In the genomic region with DNA sequence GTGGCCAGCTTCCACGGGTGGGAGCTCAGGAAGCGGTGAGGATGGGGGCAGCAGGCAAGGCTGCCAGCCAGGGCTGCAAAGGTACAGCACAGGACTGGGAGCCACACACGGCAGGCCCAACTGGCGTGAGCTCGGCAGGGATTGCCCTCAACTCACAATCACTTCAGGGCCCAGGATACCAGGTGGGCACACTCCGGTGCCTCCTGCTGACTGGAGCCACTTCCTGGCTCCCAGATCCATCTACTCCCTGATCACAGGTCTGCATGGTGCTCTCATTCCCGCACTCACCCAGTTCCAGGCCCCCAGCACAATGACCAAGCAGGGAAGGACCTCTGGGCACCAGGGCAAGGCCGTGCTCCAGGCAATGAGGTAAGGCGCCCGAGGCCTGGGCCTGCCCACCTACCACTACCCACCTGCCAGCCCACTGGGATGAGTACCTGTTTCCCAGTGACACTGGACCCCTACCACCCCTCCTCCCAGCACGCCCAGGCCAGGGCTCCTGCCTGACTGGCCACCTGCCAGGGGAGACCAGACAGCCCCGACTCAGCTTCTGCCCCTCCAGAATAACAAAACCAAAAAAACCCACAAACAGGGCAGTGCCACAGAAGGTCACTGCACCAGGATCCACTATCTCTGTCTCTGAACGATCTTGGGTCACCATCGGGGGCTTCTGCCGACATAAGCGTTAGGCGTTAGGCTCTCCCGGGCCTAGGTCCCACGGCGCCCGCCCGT, we compare ENCODE assay signal across 14 cellular contexts. TPM values are rescaled to one million over a fixed set of nuclear protein-coding genes. Genes with fewer than 3 reads are reported as not detected.
DNase-seq lines count a peak whose midpoint lies in the region; ATAC-seq, FAIRE-seq and TF ChIP-seq lines count a peak whose summit lies in the region.
"Had no signal": no experiment of that assay in that cellular context is flagged by ENCODE, and none has a peak within 500 bp of the region (broad histone marks: within the 10 kb centered on the region; RNA-seq: fewer than 3 reads in every experiment).

No MANE protein-coding gene starts in this region.

- TF ChIP-seq CTCF in HepG2 (CRISPR knock-in tag; IDR thresholded peaks at IDR 0.05) (no peak), right lobe of liver (IDR thresholded peaks at IDR 0.05) (no peak), esophagus squamous epithelium (IDR thresholded peaks at IDR 0.05) (no peak)

- ATAC-seq in HepG2 (no peak), right lobe of liver (no peak), HG03439 (IDR thresholded peaks at IDR 0.05; ENCODE audit: unreplicated experiment) (no peak)

- no peak for TF ChIP-seq EP300 in HepG2 (IDR thresholded peaks at IDR 0.05; ENCODE audit: low read depth in 2 of 2, low read length in 2 of 2)
- TF ChIP-seq EP300 in HepG2 (CRISPR knock-in tag; IDR thresholded peaks at IDR 0.05; ENCODE audit: borderline replicate concordance), result no peak

- in situ Hi-C loops in HepG2 (cut with HindIII; ENCODE audit: extremely low pct_ligation_motif_present, low pct_unique_long_range_greater_than_20kb), result no loop called here

- no peak for TF ChIP-seq RAD21 in HepG2 (CRISPR knock-in tag; IDR thresholded peaks at IDR 0.05)

- intact Hi-C loops in HepG2 (cut with micrococcal nuclease; ENCODE audit: unreplicated experiment) (no loop called here), right lobe of liver (cut with DNase I) (no loop called here), esophagus squamous epithelium (cut with DNase I) (loop anchor here (5.0 kb wide), 1 partner anchor 74 kb away; no protein-coding TSS in a partner anchor)

- no peaks in the 10 kb centered on the region for H3K9me3 ChIP-seq in HepG2 (ENCODE audit: low read length)
- no peaks in the 10 kb centered on the region for H3K9me3 ChIP-seq in right lobe of liver
- 0 out of 2 replicates have a peak, but pooled peaks cover 2% of the 10 kb centered on the region for H3K9me3 ChIP-seq in SJSA1 (replicated peaks)
- H3K9me3 ChIP-seq in esophagus squamous epithelium, result no peaks in the 10 kb centered on the region

- DNase-seq in HepG2 (ENCODE audit: low spot score), result no peak
- no peak for DNase-seq in right lobe of liver
- peak in 1 of 2 experiments; percentile 42 for DNase-seq in SJSA1 (ENCODE audit: low read depth in 1 of 2, low spot score in 2 of 2)
- DNase-seq in esophagus squamous epithelium (lab: John Stamatoyannopoulos, UW), result no peak
- no peak for DNase-seq in NCI-H1417 treated with DMSO at 0.1 percent for 48 hours (lab: John Stamatoyannopoulos, UW)
- DNase-seq in NCI-H187 (lab: John Stamatoyannopoulos, UW), result no peak
- DNase-seq: activated CD4-positive, CD25-positive, alpha-beta regulatory T cell treated with anti-CD3 and anti-CD28 coated beads, Interleukin-2, amount 50 U/mL, for 72 hours; amygdala; kidney glomerular epithelial cell; NCI-H187 treated with DMSO at 0.1 percent for 48 hours had no signal

- no peaks in the 10 kb centered on the region; the same call in 1 of the 2 replicates for H4K20me1 ChIP-seq in HepG2 (ENCODE audit: insufficient read depth, low read length)

- no peak overlapping the region for H3K27ac ChIP-seq in HepG2 (ENCODE audit: extremely low read length, insufficient read depth, low read length)
- no peak overlapping the region for H3K27ac ChIP-seq in right lobe of liver
- H3K27ac ChIP-seq in SJSA1, result peak overlapping the region; percentile 64
- H3K27ac ChIP-seq in esophagus squamous epithelium, result peak overlapping the region; percentile 54 to 78 (median 67)
- H3K27ac ChIP-seq in urinary bladder (ENCODE audit: low read depth), result peak overlapping the region; percentile 25

- POLR2A ChIA-PET in HepG2 (lab: Yijun Ruan, JAX), result no interaction called here

- no peak overlapping the region for H3K4me3 ChIP-seq in HepG2 (replicated peaks in 1 of 3; ENCODE audit: insufficient read depth in 1 of 3, low read depth in 2 of 3, low read length in 3 of 3)
- no peak overlapping the region for H3K4me3 ChIP-seq in right lobe of liver
- H3K4me3 ChIP-seq in SJSA1, result peak overlapping the region; percentile 83
- peak overlapping the region in 3 of 4 donors; percentile 18 to 75 (median 51) for H3K4me3 ChIP-seq in esophagus squamous epithelium
- peak overlapping the region; percentile 56 for H3K4me3 ChIP-seq in urinary bladder (ENCODE audit: low read depth, low read length)

- CTCF ChIA-PET in HepG2 (lab: Yijun Ruan, JAX; ENCODE audit: low intra/inter-chr PET ratio, low total read pairs), result no interaction called here

- no peaks in the 10 kb centered on the region for H3K36me3 ChIP-seq in HepG2 (replicated peaks in 1 of 2; ENCODE audit: control insufficient read depth in 1 of 2, insufficient read depth in 2 of 2, low read length in 2 of 2)
- H3K36me3 ChIP-seq in right lobe of liver, result no peaks in the 10 kb centered on the region
- peaks cover 56% of the 10 kb centered on the region for H3K36me3 ChIP-seq in SJSA1
- no peaks in the 10 kb centered on the region for H3K36me3 ChIP-seq in esophagus squamous epithelium
- no peaks in the 10 kb centered on the region for H3K36me3 ChIP-seq in urinary bladder (ENCODE audit: insufficient read depth)

- H3K9ac ChIP-seq in HepG2 (ENCODE audit: insufficient read depth, low read depth, low read length), result no peak overlapping the region

- H3K27me3 ChIP-seq in HepG2 (ENCODE audit: control insufficient read depth in 1 of 2, insufficient read depth in 2 of 2, low read length in 2 of 2), result peaks cover 25 to 85% of the 10 kb centered on the region in 2 experiments
- no peaks in the 10 kb centered on the region for H3K27me3 ChIP-seq in right lobe of liver
- H3K27me3 ChIP-seq in SJSA1 (replicated peaks), result no peaks in the 10 kb centered on the region
- peaks cover 0 to 94% (median 0%) of the 10 kb centered on the region in 4 donors for H3K27me3 ChIP-seq in esophagus squamous epithelium

- TF ChIP-seq POLR2A in HepG2 (IDR thresholded peaks at IDR 0.05; ENCODE audit: insufficient read depth in 1 of 2, low read depth in 2 of 2, low read length in 2 of 2), result no peak
- TF ChIP-seq POLR2A in right lobe of liver (IDR thresholded peaks at IDR 0.05), result no peak
- no peak for TF ChIP-seq POLR2A in esophagus squamous epithelium (IDR thresholded peaks at IDR 0.05)

- no TSS peak for BruUV-seq in HepG2 (replicated peaks; lab: Mats Ljungman, UMichigan)

- WGBS in HepG2 (ENCODE audit: low lambda C conversion rate), result 40% methylated on average over 9 of the region's 22 CpGs
- WGBS in right lobe of liver (ENCODE audit: insufficient coverage, low coverage, low lambda C conversion rate, missing lambda C conversion rate), result no CpG with 5 or more reads among the region's 22 CpGs
- WGBS in esophagus squamous epithelium, 2 donors, result 26 to 59% methylated on average over 5 to 11 of the region's 22 CpGs
- WGBS in urinary bladder, result 63% methylated on average over 22 of the region's 22 CpGs

- FAIRE-seq in HepG2 (lab: Jason Lieb, UNC), result no peak
- FAIRE-seq: HTR-8/SVneo, RCC 7860 had no signal

- H3K4me2 ChIP-seq in HepG2 (ENCODE audit: low read depth, low read length), result no peak overlapping the region

- no peaks in the 10 kb centered on the region for H3K79me2 ChIP-seq in HepG2 (ENCODE audit: insufficient read depth, low read length)

- no peaks in the 10 kb centered on the region for H3K4me1 ChIP-seq in HepG2 (ENCODE audit: insufficient read depth, low read length)
- H3K4me1 ChIP-seq in right lobe of liver, result peaks cover 0 to 5% (median 0%) of the 10 kb centered on the region in 4 donors
- peaks cover 73% of the 10 kb centered on the region for H3K4me1 ChIP-seq in SJSA1 (replicated peaks)
- H3K4me1 ChIP-seq in esophagus squamous epithelium, result peaks cover 42 to 91% (median 56%) of the 10 kb centered on the region in 3 donors
- H3K4me1 ChIP-seq in urinary bladder (ENCODE audit: insufficient read depth), result no peaks in the 10 kb centered on the region

- H2AFZ ChIP-seq in HepG2 (ENCODE audit: low read length), result no peak overlapping the region

RNA-seq across cellular contexts. Expression of a gene that starts 1.8 kb away (rescaled TPM):
- total RNA-seq in HepG2 (2016; rRNA removed; fragmentation: Illumina TruSeq; extraction: Trizol), result 0.04 TPM in 1 of 2 replicates, not detected in the other
- not detected in 2 replicates for total RNA-seq in HepG2 (2016; cell fraction: cytosol; rRNA removed; fragmentation: Illumina TruSeq; extraction: Trizol; ENCODE audit: low read depth)
- total RNA-seq in HepG2 (2016; cell fraction: insoluble cytoplasmic fraction; rRNA removed; fragmentation: Illumina TruSeq; extraction: Trizol), result not detected in 2 replicates
- not detected in 2 replicates for total RNA-seq in HepG2 (2016; cell fraction: membrane; rRNA removed; fragmentation: Illumina TruSeq; extraction: Trizol)
- not detected in 2 replicates for total RNA-seq in HepG2 (2016; cell fraction: nucleus; rRNA removed; fragmentation: Illumina TruSeq; extraction: Trizol)
- 0.16 and 0.22 TPM in 2 replicates for polyA plus RNA-seq in HepG2 (2011; rRNA removed)
- 0.04 and 0.10 TPM in 2 replicates for polyA plus RNA-seq in HepG2 (2011; cell fraction: cytosol; rRNA removed)
- 1.3 and 3.3 TPM in 2 replicates for polyA plus RNA-seq in HepG2 (2011; cell fraction: nucleus; rRNA removed)
- polyA plus RNA-seq in HepG2 (2012), result 0.16 TPM in 1 of 2 replicates, not detected in the other
- not detected in 2 replicates for polyA plus RNA-seq in HepG2 (2016; cell fraction: cytosol; fragmentation: Illumina TruSeq; extraction: Trizol; ENCODE audit: low read depth)
- polyA plus RNA-seq in HepG2 (2016; cell fraction: insoluble cytoplasmic fraction; fragmentation: Illumina TruSeq; extraction: Trizol; ENCODE audit: low read depth), result not detected in 2 replicates
- polyA plus RNA-seq in HepG2 (2016; cell fraction: membrane; fragmentation: Illumina TruSeq; extraction: Trizol; ENCODE audit: low read depth), result not detected in 2 replicates
- polyA plus RNA-seq in HepG2 (2016; cell fraction: nucleus; fragmentation: Illumina TruSeq; extraction: Trizol; ENCODE audit: insufficient read depth, low read depth), result not detected in 2 replicates
- polyA minus RNA-seq in HepG2 (2011; rRNA and poly(A)+ RNA removed; ENCODE audit: low replicate concordance), result 0.36 and 6.6 TPM in 2 replicates
- 0.44 TPM in 1 of 2 replicates, not detected in the other for polyA minus RNA-seq in HepG2 (2011; cell fraction: cytosol; rRNA and poly(A)+ RNA removed)
- 0.13 TPM in 1 of 2 replicates, not detected in the other for polyA minus RNA-seq in HepG2 (2011; cell fraction: nucleus; rRNA and poly(A)+ RNA removed)
- 1 to 10 TPM; 1.1 to 3.5 (median 1.2) TPM for total RNA-seq in right lobe of liver
- 125 and 160 TPM in 2 replicates for total RNA-seq in SJSA1 (2014; rRNA removed; shearing (Covaris generic))
- 10 to 100 TPM; 20.7 to 29.4 (median 23.3) TPM for total RNA-seq in esophagus squamous epithelium
- 11.2 TPM for total RNA-seq in urinary bladder
- 22.4 TPM for polyA plus RNA-seq in urinary bladder

RNA-seq across cellular contexts. Expression of a gene that starts 14.4 kb away (rescaled TPM):
- total RNA-seq in HepG2 (2016; rRNA removed; fragmentation: Illumina TruSeq; extraction: Trizol), result 4.0 and 5.8 TPM in 2 replicates
- 9.0 and 9.9 TPM in 2 replicates for total RNA-seq in HepG2 (2016; cell fraction: cytosol; rRNA removed; fragmentation: Illumina TruSeq; extraction: Trizol; ENCODE audit: low read depth)
- total RNA-seq in HepG2 (2016; cell fraction: insoluble cytoplasmic fraction; rRNA removed; fragmentation: Illumina TruSeq; extraction: Trizol), result 4.4 and 5.8 TPM in 2 replicates
- total RNA-seq in HepG2 (2016; cell fraction: membrane; rRNA removed; fragmentation: Illumina TruSeq; extraction: Trizol), result 7.1 and 10.6 TPM in 2 replicates
- 2.4 and 2.7 TPM in 2 replicates for total RNA-seq in HepG2 (2016; cell fraction: nucleus; rRNA removed; fragmentation: Illumina TruSeq; extraction: Trizol)
- 6.1 and 6.7 TPM in 2 replicates for polyA plus RNA-seq in HepG2 (2011; rRNA removed)
- 5.7 and 9.2 TPM in 2 replicates for polyA plus RNA-seq in HepG2 (2011; cell fraction: cytosol; rRNA removed)
- polyA plus RNA-seq in HepG2 (2011; cell fraction: nucleus; rRNA removed), result 5.6 and 6.5 TPM in 2 replicates
- polyA plus RNA-seq in HepG2 (2012), result 4.5 and 5.4 TPM in 2 replicates
- 11.3 and 13.8 TPM in 2 replicates for polyA plus RNA-seq in HepG2 (2016; cell fraction: cytosol; fragmentation: Illumina TruSeq; extraction: Trizol; ENCODE audit: low read depth)
- polyA plus RNA-seq in HepG2 (2016; cell fraction: insoluble cytoplasmic fraction; fragmentation: Illumina TruSeq; extraction: Trizol; ENCODE audit: low read depth), result 4.0 and 5.1 TPM in 2 replicates
- 7.8 and 10.1 TPM in 2 replicates for polyA plus RNA-seq in HepG2 (2016; cell fraction: membrane; fragmentation: Illumina TruSeq; extraction: Trizol; ENCODE audit: low read depth)
- 5.5 and 5.6 TPM in 2 replicates for polyA plus RNA-seq in HepG2 (2016; cell fraction: nucleus; fragmentation: Illumina TruSeq; extraction: Trizol; ENCODE audit: insufficient read depth, low read depth)
- polyA minus RNA-seq in HepG2 (2011; rRNA and poly(A)+ RNA removed; ENCODE audit: low replicate concordance), result 3.5 and 4.3 TPM in 2 replicates
- polyA minus RNA-seq in HepG2 (2011; cell fraction: cytosol; rRNA and poly(A)+ RNA removed), result 1.3 and 3.4 TPM in 2 replicates
- 1.3 and 1.9 TPM in 2 replicates for polyA minus RNA-seq in HepG2 (2011; cell fraction: nucleus; rRNA and poly(A)+ RNA removed)
- total RNA-seq in right lobe of liver, result 10 to 100 TPM in 5 of 6 experiments, 1 to 10 TPM in 1; 9.0 to 27.4 (median 11.4) TPM
- 31.8 and 41.3 TPM in 2 replicates for total RNA-seq in SJSA1 (2014; rRNA removed; shearing (Covaris generic))
- 10 to 100 TPM in 3 of 4 donors, 1 to 10 TPM in 1; 9.7 to 17.6 (median 15.4) TPM for total RNA-seq in esophagus squamous epithelium
- total RNA-seq in urinary bladder, result 7.3 TPM
- polyA plus RNA-seq in urinary bladder, result 11.6 TPM

Comparison
In these comparisons a context has a peak if more than half of its experiments do, and no peak if none do; other contexts are left out.
1. H3K27ac ChIP-seq: peak in SJSA1 (single experiment), esophagus squamous epithelium (4 of 4) and urinary bladder (single experiment); none in HepG2 (single experiment) and right lobe of liver (0 of 3).
2. H3K4me3 ChIP-seq: peak in SJSA1 (single experiment), esophagus squamous epithelium (3 of 4) and urinary bladder (single experiment); none in HepG2 (0 of 3) and right lobe of liver (0 of 3).